In genomic region chr15:63191895-63192603, GRCh38 we compare ENCODE assay signal across 8 cellular contexts.
A peak's percentile ranks its signal among the peaks of the same experiment; 100 is the strongest.
DNase-seq lines count a peak whose midpoint lies in the region; ATAC-seq and TF ChIP-seq lines count a peak whose summit lies in the region.

No MANE protein-coding gene starts in this region.

- H3K27me3 ChIP-seq in tibial artery: no peaks in the 10 kb centered on the region

- no peak for ATAC-seq in HG02970 (IDR thresholded peaks at IDR 0.05; ENCODE audit: low FRiP score, unreplicated experiment)

- H3K4me1 Mint-ChIP-seq in activated naive CD4-positive, alpha-beta T cell treated with anti-CD3 and anti-CD28 coated beads, Interleukin-2, amount 10 ng/mL, durations not matched to agents 7 days and 5 days: peaks cover 72% of the 10 kb centered on the region

- peak overlapping the region in 1 of 2 donors; percentile 97 for H3K4me3 ChIP-seq in tibial artery

- peak overlapping the region; percentile 97 for H3K27ac ChIP-seq in KOPT-K1 (ENCODE audit: low read depth, low read length, poor library complexity, severe bottlenecking)
- no peak overlapping the region for H3K27ac ChIP-seq in tibial artery

- H3K36me3 Mint-ChIP-seq in activated naive CD4-positive, alpha-beta T cell treated with anti-CD3 and anti-CD28 coated beads, Interleukin-2, amount 10 ng/mL, durations not matched to agents 7 days and 5 days: peaks cover 24% of the 10 kb centered on the region

- CTCF ChIA-PET in activated naive CD4-positive, alpha-beta T cell treated with anti-CD3 and anti-CD28 coated beads, Interleukin-2, amount 10 ng/mL, durations not matched to agents 7 days and 5 days (lab: Charles Lee): interaction anchor here (0.6 to 1.7 kb wide), 13 partner anchors 9 to 115 kb away, joined by 3 to 6 read pairs (median 3); partner anchors contain the start of genes APH1B and RPS27L

- peaks cover 3% of the 10 kb centered on the region for H3K27me3 Mint-ChIP-seq in activated naive CD4-positive, alpha-beta T cell treated with anti-CD3 and anti-CD28 coated beads, Interleukin-2, amount 10 ng/mL, durations not matched to agents 7 days and 5 days

- peaks cover 0 to 55% (median 19%) of the 10 kb centered on the region in 4 donors for H3K4me1 ChIP-seq in tibial artery

- no peaks in the 10 kb centered on the region for H3K9me3 ChIP-seq in KOPT-K1 (ENCODE audit: insufficient read depth, low read length, poor library complexity, severe bottlenecking)
- H3K9me3 ChIP-seq in tibial artery: no peaks in the 10 kb centered on the region

- H3K27ac Mint-ChIP-seq in activated naive CD4-positive, alpha-beta T cell treated with anti-CD3 and anti-CD28 coated beads, Interleukin-2, amount 10 ng/mL, durations not matched to agents 7 days and 5 days: peak overlapping the region; percentile 94

- intact Hi-C loops in tibial artery (cut with DNase I; ENCODE audit: low total_unique reads): no loop called here

- H3K9me3 Mint-ChIP-seq in activated naive CD4-positive, alpha-beta T cell treated with anti-CD3 and anti-CD28 coated beads, Interleukin-2, amount 10 ng/mL, durations not matched to agents 7 days and 5 days: no peaks in the 10 kb centered on the region

- peak; percentile 55 for DNase-seq in activated gamma-delta T cell treated with Interleukin-2 at 50 U/mL for 16 hours
- no peak for DNase-seq in activated gamma-delta T cell (lab: John Stamatoyannopoulos, UW)
- DNase-seq in activated naive CD4-positive, alpha-beta T cell treated with anti-CD3 and anti-CD28 coated beads, Interleukin-2, amount 10 ng/mL, durations not matched to agents 7 days and 5 days: peak; percentile 70
- peak; percentile 26 to 55 for DNase-seq in stimulated activated CD4-positive, alpha-beta T cell treated with anti-CD3 and anti-CD28 coated beads, Interleukin-2, amount 100 ng/mL, for 24 hours
- no peak for DNase-seq in NCI-H2081 (lab: John Stamatoyannopoulos, UW)
- no peak for DNase-seq in tibial artery

- no peak for TF ChIP-seq CTCF in tibial artery (IDR thresholded peaks at IDR 0.05)

- no peaks in the 10 kb centered on the region for H3K36me3 ChIP-seq in KOPT-K1 (ENCODE audit: insufficient read depth, low read length)
- no peaks in the 10 kb centered on the region for H3K36me3 ChIP-seq in tibial artery

- peak overlapping the region; percentile 93 for H3K4me3 Mint-ChIP-seq in activated naive CD4-positive, alpha-beta T cell treated with anti-CD3 and anti-CD28 coated beads, Interleukin-2, amount 10 ng/mL, durations not matched to agents 7 days and 5 days

Comparison
In these comparisons a context has a peak if more than half of its experiments do, and no peak if none do; other contexts are left out.
1. DNase-seq: peak in activated gamma-delta T cell treated with Interleukin-2 at 50 U/mL for 16 hours (single experiment), activated naive CD4-positive, alpha-beta T cell treated with anti-CD3 and anti-CD28 coated beads, Interleukin-2, amount 10 ng/mL, durations not matched to agents 7 days and 5 days (single experiment) and stimulated activated CD4-positive, alpha-beta T cell treated with anti-CD3 and anti-CD28 coated beads, Interleukin-2, amount 100 ng/mL, for 24 hours (2 of 2); none in activated gamma-delta T cell (single experiment), NCI-H2081 (0 of 2) and tibial artery (0 of 2).